2 cellular contexts compared by ENCODE assay signal in genomic region chr3:159806412-159806811, GRCh38.
TF ChIP-seq lines count a peak whose summit lies in the region.

No MANE protein-coding gene starts in this region.

TF ChIP-seq in liver, 16 proteins besides CTCF, POLR2A, EP300 and RAD21 (continued from another document):
- no peak for TF ChIP-seq ZBTB33 (IDR thresholded peaks at IDR 0.05)
- TF ChIP-seq SP1 (IDR thresholded peaks at IDR 0.05), result peak; percentile 11
- no peak for TF ChIP-seq HNF4G (IDR thresholded peaks at IDR 0.05)

TF ChIP-seq in HepG2, 621 proteins besides CTCF, POLR2A, EP300 and RAD21 (continued from another document):
- TF ChIP-seq GPBP1L1 (CRISPR knock-in tag; IDR thresholded peaks at IDR 0.05), result no peak
- TF ChIP-seq HNRNPUL1 (IDR thresholded peaks at IDR 0.05; ENCODE audit: low read depth, low read length), result no peak
- no peak for TF ChIP-seq ZNF24 (IDR thresholded peaks at IDR 0.05)
- no peak for TF ChIP-seq ZNF781 (CRISPR knock-in tag; IDR thresholded peaks at IDR 0.05; ENCODE audit: borderline replicate concordance, not compliant biosample characterization)
- no peak for TF ChIP-seq ZNF513 (CRISPR knock-in tag; conservative IDR thresholded peaks at IDR 0.05)
- TF ChIP-seq MTA3 (CRISPR knock-in tag; IDR thresholded peaks at IDR 0.05), result no peak
- no peak for TF ChIP-seq SOX5 (CRISPR knock-in tag; IDR thresholded peaks at IDR 0.05; ENCODE audit: borderline replicate concordance)
- no peak for TF ChIP-seq THYN1 (CRISPR knock-in tag; IDR thresholded peaks at IDR 0.05; ENCODE audit: borderline replicate concordance, low read depth)
- TF ChIP-seq ZNF598 (CRISPR knock-in tag; IDR thresholded peaks at IDR 0.05; ENCODE audit: borderline replicate concordance), result no peak
- TF ChIP-seq JARID2 (CRISPR knock-in tag; IDR thresholded peaks at IDR 0.05; ENCODE audit: insufficient replicate concordance), result no peak
- TF ChIP-seq THAP11 (CRISPR knock-in tag; IDR thresholded peaks at IDR 0.05), result no peak
- no peak for TF ChIP-seq MAFG (CRISPR knock-in tag; IDR thresholded peaks at IDR 0.05)
- no peak for TF ChIP-seq ZBTB43 (CRISPR knock-in tag; conservative IDR thresholded peaks at IDR 0.05)
- TF ChIP-seq TFDP2 (CRISPR knock-in tag; IDR thresholded peaks at IDR 0.05), result no peak
